10 cellular contexts compared by ENCODE assay signal in the genomic region with DNA sequence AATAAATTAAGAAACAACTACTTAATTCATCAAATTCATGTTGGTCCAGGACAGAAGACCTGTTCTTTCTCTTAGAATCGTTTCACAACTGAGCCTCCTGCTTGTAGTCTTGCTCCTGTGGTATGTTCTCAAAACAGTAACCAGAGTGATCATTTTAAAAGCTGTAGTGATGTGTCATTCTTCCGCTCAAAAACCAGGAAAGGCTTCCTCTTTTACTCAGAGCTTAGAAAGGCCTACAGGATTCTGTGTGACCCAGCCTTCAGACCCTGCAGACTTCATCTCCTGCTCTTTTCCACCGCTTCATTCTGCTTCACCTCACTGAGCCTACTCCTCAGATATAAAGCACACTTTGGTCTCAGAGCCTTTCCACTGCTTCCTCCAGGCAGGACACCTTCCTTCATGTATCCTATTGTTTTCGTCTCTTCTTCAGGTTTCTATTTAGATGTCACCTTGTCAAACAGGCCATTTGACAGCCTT. TPM values are rescaled to one million over a fixed set of nuclear protein-coding genes. Genes with fewer than 3 reads are reported as not detected.
DNase-seq lines count a peak whose midpoint lies in the region; ATAC-seq, FAIRE-seq and TF ChIP-seq lines count a peak whose summit lies in the region.
"Had no signal": no experiment of that assay in that cellular context is flagged by ENCODE, and none has a peak within 500 bp of the region (broad histone marks: within the 10 kb centered on the region; RNA-seq: fewer than 3 reads in every experiment).

No MANE protein-coding gene starts in this region.

- H3K9me3 ChIP-seq in tibial artery (no peaks in the 10 kb centered on the region), ovary (no peaks in the 10 kb centered on the region)
- H3K9me3 ChIP-seq: suprapubic skin had no signal

- H3K36me3 Mint-ChIP-seq in activated naive CD4-positive, alpha-beta T cell treated with anti-CD3 and anti-CD28 coated beads, Interleukin-2, amount 50 U/mL, for 24 hours: peaks cover 31% of the 10 kb centered on the region
- H3K36me3 Mint-ChIP-seq in T-cell: peaks cover 68% of the 10 kb centered on the region

- H3K27ac ChIP-seq in tibial artery (peak overlapping the region; percentile 50 to 58), ovary (no peak overlapping the region)
- H3K27ac ChIP-seq: BLaER1, suprapubic skin had no signal

- DNase-seq in activated naive CD4-positive, alpha-beta T cell treated with Interleukin-2 at 50 U/mL for 16 hours: no peak
- DNase-seq in T-cell: no peak
- peak; percentile 68 for DNase-seq in foreskin melanocyte
- no peak for DNase-seq in tibial artery
- no peak for DNase-seq in activated effector memory CD4-positive, alpha-beta T cell treated with anti-CD3 and anti-CD28 coated beads, Interleukin-2, amount 50 U/mL, for 16 hours
- DNase-seq in HTR-8/SVneo (ENCODE audit: insufficient read length, low spot score): no peak
- DNase-seq in ovary: no peak

- no peak for TF ChIP-seq EP300 in ovary (IDR thresholded peaks at IDR 0.05)

- CTCF ChIA-PET in T-cell (lab: Charles Lee): interaction anchor here (0.7 to 2.2 kb wide), 3 partner anchors 52 to 104 kb away, joined by 5 to 9 read pairs (median 8); no protein-coding TSS in a partner anchor

- peaks cover 8% of the 10 kb centered on the region for H3K9me3 Mint-ChIP-seq in activated naive CD4-positive, alpha-beta T cell treated with anti-CD3 and anti-CD28 coated beads, Interleukin-2, amount 50 U/mL, for 24 hours
- peaks cover 0 to 3% (median 3%) of the 10 kb centered on the region in 3 donors for H3K9me3 Mint-ChIP-seq in T-cell

- H3K27me3 ChIP-seq in tibial artery (no peaks in the 10 kb centered on the region), ovary (no peaks in the 10 kb centered on the region)
- H3K27me3 ChIP-seq: BLaER1, suprapubic skin had no signal

- ATAC-seq in T-cell (replicated peaks in 1 of 4): peak; percentile 32 to 91 (median 82)

- peak overlapping the region; percentile 67 for H3K4me3 Mint-ChIP-seq in activated naive CD4-positive, alpha-beta T cell treated with anti-CD3 and anti-CD28 coated beads, Interleukin-2, amount 50 U/mL, for 24 hours
- peak overlapping the region; percentile 29 to 68 (median 37) for H3K4me3 Mint-ChIP-seq in T-cell

- H3K4me1 ChIP-seq in tibial artery (peaks cover 0 to 61% (median 29%) of the 10 kb centered on the region in 4 donors), ovary (ENCODE audit: insufficient read depth) (peaks cover 1% of the 10 kb centered on the region)

- intact Hi-C loops in tibial artery (cut with DNase I; ENCODE audit: low total_unique reads): no loop called here
- intact Hi-C loops in ovary (cut with DNase I): no loop called here

- H3K27me3 Mint-ChIP-seq in activated naive CD4-positive, alpha-beta T cell treated with anti-CD3 and anti-CD28 coated beads, Interleukin-2, amount 50 U/mL, for 24 hours: no peaks in the 10 kb centered on the region
- no peaks in the 10 kb centered on the region for H3K27me3 Mint-ChIP-seq in T-cell

- H3K27ac Mint-ChIP-seq in activated naive CD4-positive, alpha-beta T cell treated with anti-CD3 and anti-CD28 coated beads, Interleukin-2, amount 50 U/mL, for 24 hours: peak overlapping the region; percentile 82
- peak overlapping the region; percentile 82 to 93 for H3K27ac Mint-ChIP-seq in T-cell

- TF ChIP-seq POLR2A in ovary (IDR thresholded peaks at IDR 0.05): no peak

- 76 to 79% (median 77%) methylated on average over 4 of the region's 4 CpGs for WGBS in ovary, 3 donors

- H3K4me3 ChIP-seq in tibial artery (no peak overlapping the region), ovary (no peak overlapping the region)
- H3K4me3 ChIP-seq: BLaER1, suprapubic skin had no signal

- H3K36me3 ChIP-seq in tibial artery (no peaks in the 10 kb centered on the region), ovary (no peaks in the 10 kb centered on the region)
- H3K36me3 ChIP-seq: suprapubic skin had no signal

- POLR2A ChIA-PET in T-cell (lab: Charles Lee): no interaction called here

- TF ChIP-seq CTCF in tibial artery (IDR thresholded peaks at IDR 0.05): no peak
- no peak for TF ChIP-seq CTCF in ovary (IDR thresholded peaks at IDR 0.05)

- FAIRE-seq in HTR-8/SVneo (lab: Jason Lieb, UNC): no peak

- H3K4me1 Mint-ChIP-seq in activated naive CD4-positive, alpha-beta T cell treated with anti-CD3 and anti-CD28 coated beads, Interleukin-2, amount 50 U/mL, for 24 hours: peaks cover 86% of the 10 kb centered on the region
- peaks cover 89 to 99% (median 95%) of the 10 kb centered on the region in 3 donors for H3K4me1 Mint-ChIP-seq in T-cell

RNA-seq across cellular contexts. Expression of a gene that starts 22.7 kb away (rescaled TPM):
- total RNA-seq in T-cell: 100 to 1,000 TPM; 148 to 237 (median 212) TPM
- total RNA-seq in ovary: 10 to 100 TPM; 10.6 to 30.2 (median 28.1) TPM
- polyA plus RNA-seq in ovary: 10 to 100 TPM; 13.7 to 55.2 TPM

Comparison
In these comparisons a context has a peak if more than half of its experiments do, and no peak if none do; other contexts are left out.
1. H3K27ac ChIP-seq: peak in tibial artery (2 of 2); none in ovary (0 of 2).
2. RNA of a gene that starts 22.7 kb away (total RNA-seq): 148 to 237 TPM in T-cell; 10.6 to 30.2 TPM in ovary; every median in the first group is over 4 times any median in the second.